In the genomic region with DNA sequence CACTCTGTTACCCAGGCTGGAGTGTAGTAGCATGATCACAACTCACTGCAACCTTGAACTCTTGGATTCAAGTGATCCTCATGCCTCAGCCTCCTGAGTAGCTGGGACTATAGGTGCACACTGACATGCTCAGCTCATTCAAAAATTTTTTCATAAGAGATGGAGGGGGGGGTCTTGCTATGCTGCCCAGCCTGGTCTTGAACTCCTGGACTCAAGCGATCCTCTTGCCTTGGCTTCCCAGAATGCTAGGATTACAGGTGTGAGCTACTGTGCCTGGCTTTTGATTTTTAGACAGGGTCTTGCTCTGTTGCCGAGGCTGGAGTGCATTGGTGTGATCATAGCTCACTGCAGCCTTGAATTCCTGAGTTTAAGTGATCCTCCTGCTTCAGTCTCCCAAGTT, we compare ENCODE assay signal across 30 cellular contexts. TPM values are rescaled to one million over a fixed set of nuclear protein-coding genes. Genes with fewer than 3 reads are reported as not detected.
"Had no signal": no experiment of that assay in that cellular context is flagged by ENCODE, and none has a peak within 500 bp of the region (broad histone marks: within the 10 kb centered on the region; RNA-seq: fewer than 3 reads in every experiment).

No MANE protein-coding gene starts in this region.

- ATAC-seq: stimulated activated effector memory CD8-positive, alpha-beta T cell treated with anti-CD3 and anti-CD28 coated beads, Interleukin-12 subunit alpha, Interleukin-12 subunit beta, amount 100 ng/mL, for 72 hours; stimulated activated memory B cell treated with anti-CD40 and anti-IgM and Interleukin-4, amounts not matched to agents 10 μg/mL and 1 μg/mL and 100 μg/mL, for 72 hours; stimulated activated naive B cell treated with anti-CD40 and anti-IgM and Interleukin-4, amounts not matched to agents 10 μg/mL and 1 μg/mL and 100 μg/mL, for 72 hours; stimulated activated naive CD8-positive, alpha-beta T cell treated with anti-CD3 and anti-CD28 coated beads, Interleukin-15, amount 100 ng/mL, for 72 hours; stimulated activated naive CD8-positive, alpha-beta T cell treated with anti-CD3 and anti-CD28 coated beads, Interleukin-15, Interleukin-2, amounts not matched to agents 100 U/mL and 50 U/mL, for 24 hours; upper lobe of right lung had no signal

- H3K9me3 ChIP-seq: suprapubic skin, testis, thoracic aorta, thyroid gland, tibial artery, tibial nerve, transverse colon, upper lobe of left lung, upper lobe of right lung, uterus, vagina had no signal

- H3K27ac ChIP-seq: stomach, suprapubic skin, testis, thoracic aorta, thyroid gland, tibial artery, tibial nerve, transverse colon, upper lobe of left lung, upper lobe of right lung, uterus, vagina had no signal

- H3K27me3 ChIP-seq: testis, thyroid gland, tibial nerve, transverse colon, upper lobe of left lung, upper lobe of right lung, uterus, vagina had no signal

- DNase-seq: stimulated activated CD4-positive, alpha-beta T cell treated with anti-CD3 and anti-CD28 coated beads, Interleukin-2, amount 100 ng/mL, for 48 hours; stimulated activated CD4-positive, alpha-beta T cell treated with anti-CD3 and anti-CD28 coated beads, Interleukin-4, amount 100 ng/mL, for 1 hour; stimulated activated CD4-positive, alpha-beta T cell treated with anti-CD3 and anti-CD28 coated beads, Interleukin-4, amount 100 ng/mL, for 24 hours; stimulated activated CD4-positive, alpha-beta T cell treated with anti-CD3 and anti-CD28 coated beads, Interleukin-4, amount 100 ng/mL, for 4 hours; stimulated activated CD8-positive, alpha-beta memory T cell treated with anti-CD3 and anti-CD28 coated beads, Interleukin-4, amount 100 ng/mL, for 48 hours; stimulated activated naive B cell treated with anti-CD40 and anti-IgM and Interleukin-4, amounts not matched to agents 10 μg/mL and 1 μg/mL and 100 μg/mL, for 72 hours; stimulated activated naive CD4-positive, alpha-beta T cell; stimulated activated naive CD4-positive, alpha-beta T cell treated with Interleukin-2 at 50 U/mL for 16 hours; stimulated activated naive CD8-positive, alpha-beta T cell treated with anti-CD3 and anti-CD28 coated beads, Interleukin-15, amount 100 ng/mL, for 72 hours; stimulated activated naive CD8-positive, alpha-beta T cell treated with anti-CD3 and anti-CD28 coated beads, Interleukin-15, Interleukin-2, amounts not matched to agents 100 U/mL and 50 U/mL, for 24 hours; stomach; substantia nigra; testis; thyroid gland; tibial artery; transverse colon; trophoblast cell; upper lobe of left lung; upper lobe of right lung; uterus had no signal

- H3K4me3 ChIP-seq: stomach, suprapubic skin, testis, thoracic aorta, thyroid gland, tibial artery, tibial nerve, transverse colon, upper lobe of left lung, upper lobe of right lung, uterus, vagina had no signal

- H3K4me1 ChIP-seq: stomach, suprapubic skin, testis, thyroid gland, tibial artery, tibial nerve, transverse colon, upper lobe of left lung, upper lobe of right lung, uterus, vagina had no signal

- H3K36me3 ChIP-seq: stomach, suprapubic skin, thoracic aorta, thyroid gland, tibial artery, tibial nerve, transverse colon, upper lobe of left lung, upper lobe of right lung, uterus, vagina had no signal

RNA-seq across cellular contexts. Expression of a gene that starts 14.0 kb away (rescaled TPM):
- total RNA-seq: stomach, subcutaneous adipose tissue, suprapubic skin, temporal lobe, thoracic aorta, tibial nerve, upper lobe of right lung, ureter, urinary bladder, vagina had no signal
- polyA plus RNA-seq: stomach, urinary bladder had no signal

RNA-seq across cellular contexts. Expression of a gene that starts 25.0 kb away (rescaled TPM):
- total RNA-seq: stomach, subcutaneous adipose tissue, suprapubic skin, temporal lobe, thoracic aorta, thyroid gland, transverse colon, upper lobe of left lung, upper lobe of right lung, ureter, urinary bladder, uterus, vagina had no signal
- polyA plus RNA-seq: stomach, urinary bladder had no signal

RNA-seq across cellular contexts. Expression of a gene that starts 36.5 kb away (rescaled TPM):
- total RNA-seq: thoracic aorta had no signal
